Comparison of ENCODE assay signal across 23 cellular contexts in genomic region chr6:72203983-72204382, GRCh38.
DNase-seq lines count a peak whose midpoint lies in the region; ATAC-seq and TF ChIP-seq lines count a peak whose summit lies in the region.
"Had no signal": no experiment of that assay in that cellular context is flagged by ENCODE, and none has a peak within 500 bp of the region (broad histone marks: within the 10 kb centered on the region; RNA-seq: fewer than 3 reads in every experiment).

No MANE protein-coding gene starts in this region.

- no peaks in the 10 kb centered on the region for H3K79me1 ChIP-seq in mesendoderm (ENCODE audit: low read length)

- no peak overlapping the region for H3K4ac ChIP-seq in mesendoderm (ENCODE audit: low read depth, low read length)

- H3K36me3 Mint-ChIP-seq in progenitor cell of endocrine pancreas (ENCODE audit: insufficient read depth) = no peaks in the 10 kb centered on the region
- H3K36me3 Mint-ChIP-seq: CD14-positive monocyte; CD8-positive, alpha-beta memory T cell had no signal

- H3K79me2 ChIP-seq in mesendoderm (ENCODE audit: control insufficient read depth, insufficient read depth, low read length) = no peaks in the 10 kb centered on the region

- no peak overlapping the region for H3K27ac Mint-ChIP-seq in progenitor cell of endocrine pancreas
- H3K27ac Mint-ChIP-seq: CD14-positive monocyte; CD4-positive, alpha-beta T cell; CD8-positive, alpha-beta memory T cell; H9; HFFc6 had no signal

- no peak overlapping the region for H3K18ac ChIP-seq in mesendoderm (ENCODE audit: low read length)

- H3K56ac ChIP-seq in mesendoderm (ENCODE audit: low read length) = no peak overlapping the region

- H3K4me2 ChIP-seq in mesendoderm (ENCODE audit: low read length) = no peak overlapping the region
- H3K4me2 ChIP-seq: BLaER1 treated with 17β-estradiol and CSF1 and Interleukin-3, amounts not matched to agents 10 nM and 100 nM had no signal

- peak; percentile 53 for ATAC-seq in body of pancreas
- ATAC-seq: HCT116 had no signal

- H3K4me3 Mint-ChIP-seq in progenitor cell of endocrine pancreas (ENCODE audit: low read depth) = no peak overlapping the region
- H3K4me3 Mint-ChIP-seq: CD14-positive monocyte; CD4-positive, alpha-beta T cell; CD8-positive, alpha-beta memory T cell; H9; HFFc6 had no signal

- H3K4me3 ChIP-seq in body of pancreas (no peak overlapping the region), mesendoderm (ENCODE audit: low read length) (no peak overlapping the region)
- H3K4me3 ChIP-seq: BLaER1 treated with 17β-estradiol and CSF1 and Interleukin-3, amounts not matched to agents 10 nM and 100 nM; GM23248 had no signal

- H3K27ac ChIP-seq in body of pancreas (no peak overlapping the region), mesendoderm (ENCODE audit: low read depth, low read length) (no peak overlapping the region)
- H3K27ac ChIP-seq: BLaER1 treated with 17β-estradiol and CSF1 and Interleukin-3, amounts not matched to agents 10 nM and 100 nM; GM23248 had no signal

- no peaks in the 10 kb centered on the region for H3K36me3 ChIP-seq in body of pancreas (replicated peaks in 1 of 2; ENCODE audit: insufficient read depth in 1 of 2, low read depth in 2 of 2)
- H3K36me3 ChIP-seq in mesendoderm (ENCODE audit: control insufficient read depth, insufficient read depth, low read length) = no peaks in the 10 kb centered on the region
- H3K36me3 ChIP-seq: BE2C; BLaER1 treated with 17β-estradiol and CSF1 and Interleukin-3, amounts not matched to agents 10 nM and 100 nM had no signal

- H3K27me3 Mint-ChIP-seq in progenitor cell of endocrine pancreas = peaks cover 25% of the 10 kb centered on the region
- H3K27me3 Mint-ChIP-seq: CD4-positive, alpha-beta T cell; CD8-positive, alpha-beta memory T cell had no signal

- DNase-seq in COLO829 (ENCODE audit: low spot score) (peak; percentile 2), M059J (ENCODE audit: low read depth) (peak; percentile 15), body of pancreas (no peak), mucosa of gallbladder (ENCODE audit: low spot score) (no peak), T-helper 9 cell (no peak), progenitor cell of endocrine pancreas (ENCODE audit: low spot score, unreplicated experiment) (no peak), mesendoderm (no peak)
- DNase-seq: ACHN; AML-193; BE2C; Calu3; CD4-positive, alpha-beta T cell; CD8-positive, alpha-beta memory T cell; COR-L47; DMS53; DMS79 treated with DMSO at 0.1 percent for 48 hours; GF-D8; GM23248; H9; HFFc6 had no signal

- WGBS in body of pancreas, 2 donors = 17 to 25% methylated on average over 2 of the region's 2 CpGs
- WGBS in mesendoderm (ENCODE audit: extremely low coverage, insufficient coverage, low lambda C conversion rate) = no CpG with 5 or more reads among the region's 2 CpGs

- H3K27me3 ChIP-seq in body of pancreas (no peaks in the 10 kb centered on the region), mesendoderm (ENCODE audit: insufficient read depth, low read length, poor library complexity) (no peaks in the 10 kb centered on the region)
- H3K27me3 ChIP-seq: BE2C; BLaER1 treated with 17β-estradiol and CSF1 and Interleukin-3, amounts not matched to agents 10 nM and 100 nM had no signal

- H2AK5ac ChIP-seq in mesendoderm (ENCODE audit: low read length) = no peak overlapping the region

- H2BK120ac ChIP-seq in mesendoderm (ENCODE audit: low read depth, low read length) = no peak overlapping the region

- no peak overlapping the region for H4K8ac ChIP-seq in mesendoderm (ENCODE audit: low read depth, low read length)

- intact Hi-C loops in body of pancreas (cut with DNase I) = no loop called here

- H3K9ac ChIP-seq in mesendoderm (ENCODE audit: low read length) = no peak overlapping the region
- H3K9ac ChIP-seq: BLaER1 treated with 17β-estradiol and CSF1 and Interleukin-3, amounts not matched to agents 10 nM and 100 nM; GM23248 had no signal

- H3K9me3 Mint-ChIP-seq in progenitor cell of endocrine pancreas (ENCODE audit: low read depth) = no peaks in the 10 kb centered on the region
- H3K9me3 Mint-ChIP-seq: H9, HFFc6 had no signal

- H3K4me1 ChIP-seq in body of pancreas (peaks cover 5% of the 10 kb centered on the region), mesendoderm (ENCODE audit: control insufficient read depth, low read depth, low read length) (no peaks in the 10 kb centered on the region)
- H3K4me1 ChIP-seq: BLaER1 treated with 17β-estradiol and CSF1 and Interleukin-3, amounts not matched to agents 10 nM and 100 nM had no signal

- H2BK5ac ChIP-seq in mesendoderm (ENCODE audit: low read length) = no peak overlapping the region

- H3K9me3 ChIP-seq in body of pancreas = no peaks in the 10 kb centered on the region
- H3K9me3 ChIP-seq: BE2C; BLaER1 treated with 17β-estradiol and CSF1 and Interleukin-3, amounts not matched to agents 10 nM and 100 nM had no signal

- no peak overlapping the region for H3K23ac ChIP-seq in mesendoderm (ENCODE audit: low read length)

- no peak for TF ChIP-seq POLR2A in body of pancreas (IDR thresholded peaks at IDR 0.05)

- H2BK15ac ChIP-seq in mesendoderm (replicated peaks; ENCODE audit: low read depth) = no peak overlapping the region

- TF ChIP-seq CTCF in body of pancreas (IDR thresholded peaks at IDR 0.05) = no peak
- TF ChIP-seq CTCF in progenitor cell of endocrine pancreas (IDR thresholded peaks at IDR 0.05; ENCODE audit: unreplicated experiment) = no peak

- H4K5ac ChIP-seq in mesendoderm (ENCODE audit: low read length) = no peak overlapping the region

- H3K4me1 Mint-ChIP-seq in progenitor cell of endocrine pancreas (ENCODE audit: low read depth) = peaks cover 12% of the 10 kb centered on the region
- H3K4me1 Mint-ChIP-seq: CD14-positive monocyte; CD8-positive, alpha-beta memory T cell had no signal

Comparison
In these comparisons a context has a peak if more than half of its experiments do, and no peak if none do; other contexts are left out.
1. DNase-seq: peak in COLO829 (single experiment) and M059J (single experiment); none in body of pancreas (0 of 4), mucosa of gallbladder (single experiment), T-helper 9 cell (single experiment), progenitor cell of endocrine pancreas (single experiment) and mesendoderm (single experiment).